In the genomic region with DNA sequence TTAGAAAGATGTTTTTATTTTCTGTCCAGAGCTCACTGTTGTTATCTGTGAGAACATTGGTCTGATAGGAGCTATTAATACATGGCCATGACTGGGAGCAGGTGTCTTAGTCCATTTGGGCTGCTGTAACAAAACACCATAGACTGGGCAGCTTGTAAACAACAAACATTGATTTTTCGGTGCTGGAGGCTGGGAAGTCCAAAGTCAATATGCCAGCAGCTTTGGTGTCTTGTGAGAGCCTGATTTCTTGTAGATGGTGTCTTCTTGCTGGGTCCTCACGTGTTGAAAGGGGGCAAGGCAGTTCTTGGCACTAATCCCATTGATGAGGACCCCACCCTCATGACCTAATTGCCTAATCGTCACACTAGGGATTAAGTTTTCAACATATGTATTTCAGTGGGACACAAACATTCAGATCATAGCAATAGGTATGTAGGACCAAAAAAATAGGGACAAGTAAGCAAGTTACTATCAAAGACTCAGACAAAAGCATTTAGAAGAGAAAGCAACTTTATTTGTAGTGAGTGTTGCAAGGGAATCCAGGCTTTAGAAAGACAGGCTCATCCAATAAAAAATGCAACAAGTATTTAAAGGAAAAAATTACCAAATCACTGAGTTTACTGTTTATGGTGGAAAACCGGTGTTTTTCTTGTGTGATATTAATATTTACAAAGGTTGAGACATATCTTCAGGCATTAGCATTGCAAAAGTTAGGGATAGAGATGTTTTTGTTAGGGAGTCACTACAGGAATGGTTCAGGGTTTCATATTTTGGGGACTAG, we compare ENCODE assay signal across 13 cellular contexts.
"Had no signal": no experiment of that assay in that cellular context is flagged by ENCODE, and none has a peak within 500 bp of the region (broad histone marks: within the 10 kb centered on the region; RNA-seq: fewer than 3 reads in every experiment).

No MANE protein-coding gene starts in this region.

- H3K4me3 ChIP-seq: cardiac muscle cell, esophagus squamous epithelium, left lung, ovary, stomach, thoracic aorta had no signal

- H3K27ac Mint-ChIP-seq: memory B cell; T-helper 2 cell treated with Interferon-gamma antibody and Interleukin-4, amounts not matched to agents 5 μg/mL and 100 μg/mL, for 36 hours had no signal

- H3K27me3 Mint-ChIP-seq: memory B cell had no signal

- FAIRE-seq: astrocyte had no signal

- DNase-seq: activated T-cell treated with anti-CD3 and anti-CD28 coated beads, Interleukin-2, amount 50 U/mL, for 48 hours; esophagus squamous epithelium; foreskin melanocyte; head of caudate nucleus; left lung; ovary; stimulated activated CD4-positive, alpha-beta T cell treated with anti-CD3 and anti-CD28 coated beads, Interleukin-4, amount 100 ng/mL, for 4 hours; stomach had no signal

- H3K9me3 ChIP-seq: esophagus squamous epithelium, left lung, ovary, stomach, thoracic aorta had no signal

- H3K9me3 Mint-ChIP-seq: memory B cell had no signal

- H3K27ac ChIP-seq: cardiac muscle cell, esophagus squamous epithelium, left lung, ovary, stomach, thoracic aorta had no signal

- H3K4me1 Mint-ChIP-seq: memory B cell had no signal

- H3K27me3 ChIP-seq: cardiac muscle cell, esophagus squamous epithelium, left lung, ovary, stomach had no signal

- H3K36me3 ChIP-seq: cardiac muscle cell, esophagus squamous epithelium, left lung, ovary, stomach, thoracic aorta had no signal

- H3K4me3 Mint-ChIP-seq: memory B cell; T-helper 2 cell treated with Interferon-gamma antibody and Interleukin-4, amounts not matched to agents 5 μg/mL and 100 μg/mL, for 36 hours had no signal

- H3K4me1 ChIP-seq: left lung had no signal
